Comparison of ENCODE assay signal across 9 cellular contexts in genomic region chr19:48588670-48589399, GRCh38. TPM values are rescaled to one million over a fixed set of nuclear protein-coding genes. Genes with fewer than 3 reads are reported as not detected.
DNase-seq lines count a peak whose midpoint lies in the region; ATAC-seq and TF ChIP-seq lines count a peak whose summit lies in the region.
"Had no signal": no experiment of that assay in that cellular context is flagged by ENCODE, and none has a peak within 500 bp of the region (broad histone marks: within the 10 kb centered on the region; RNA-seq: fewer than 3 reads in every experiment).

No MANE protein-coding gene starts in this region.

- POLR2A ChIA-PET in CD8-positive, alpha-beta T cell (lab: Charles Lee) = interaction anchor here (0.6 to 2.1 kb wide), 3 partner anchors 20 to 128 kb away, joined by 3 to 5 read pairs (median 3); partner anchors contain the start of gene CA11

- H3K4me1 Mint-ChIP-seq in CD8-positive, alpha-beta T cell (ENCODE audit: low read depth) = peaks cover 22% of the 10 kb centered on the region
- peaks cover 9% of the 10 kb centered on the region for H3K4me1 Mint-ChIP-seq in endothelial cell (ENCODE audit: unreplicated experiment)
- H3K4me1 Mint-ChIP-seq in mesothelial cell of epicardium = peaks cover 12% of the 10 kb centered on the region

- peaks cover 4% of the 10 kb centered on the region for H3K27me3 Mint-ChIP-seq in CD8-positive, alpha-beta T cell (ENCODE audit: low read depth)
- H3K27me3 Mint-ChIP-seq in endothelial cell (ENCODE audit: unreplicated experiment) (peaks cover 5% of the 10 kb centered on the region), mesothelial cell of epicardium (ENCODE audit: low read depth) (peaks cover 5% of the 10 kb centered on the region)

- H3K36me3 ChIP-seq in CD8-positive, alpha-beta T cell (ENCODE audit: insufficient read depth, low read length) = no peaks in the 10 kb centered on the region

- no peaks in the 10 kb centered on the region for H3K9me3 Mint-ChIP-seq in CD8-positive, alpha-beta T cell
- H3K9me3 Mint-ChIP-seq in endothelial cell (ENCODE audit: unreplicated experiment) = no peaks in the 10 kb centered on the region
- peaks cover 3% of the 10 kb centered on the region for H3K9me3 Mint-ChIP-seq in mesothelial cell of epicardium

- H3K27ac ChIP-seq in CD8-positive, alpha-beta T cell (ENCODE audit: low read depth, low read length) = no peak overlapping the region

- DNase-seq in CD8-positive, alpha-beta T cell = peak; percentile 75 to 92 (median 84)
- DNase-seq in HS-5 (ENCODE audit: low read depth) (peak; percentile 59), NOMO-1 treated with dmso at 0.1 percent for 144 hours (lab: John Stamatoyannopoulos, UW; ENCODE audit: unreplicated experiment) (peak; percentile 73), endothelial cell (ENCODE audit: low spot score) (peak; percentile 94), mesothelial cell of epicardium (ENCODE audit: low spot score in 2 of 2, unreplicated experiment in 2 of 2) (peak; percentile 90 to 98)
- DNase-seq in activated CD8-positive, alpha-beta memory T cell treated with anti-CD3 and anti-CD28 coated beads, Interleukin-2, amount 50 U/mL, for 1 hour (ENCODE audit: extremely low read depth) = peak; percentile 63
- peak; percentile 79 for DNase-seq in stimulated activated CD8-positive, alpha-beta memory T cell treated with anti-CD3 and anti-CD28 coated beads, Interleukin-15, amount 100 ng/mL, for 24 hours (ENCODE audit: low read depth)

- TF ChIP-seq CTCF in CD8-positive, alpha-beta T cell (IDR thresholded peaks at IDR 0.05) = peak; percentile 92
- peak; percentile 94 for TF ChIP-seq CTCF in endothelial cell (IDR thresholded peaks at IDR 0.05; ENCODE audit: unreplicated experiment)
- peak; percentile 92 for TF ChIP-seq CTCF in mesothelial cell of epicardium (IDR thresholded peaks at IDR 0.05; ENCODE audit: unreplicated experiment)

- H3K9me3 ChIP-seq in CD8-positive, alpha-beta T cell (ENCODE audit: low read length) = no peaks in the 10 kb centered on the region

- no peaks in the 10 kb centered on the region for H3K27me3 ChIP-seq in CD8-positive, alpha-beta T cell (ENCODE audit: insufficient read depth, low read length)

- CTCF ChIA-PET in CD8-positive, alpha-beta T cell (lab: Charles Lee) = interaction anchor here (0.6 to 4.7 kb wide), 18 partner anchors 9 to 320 kb away, joined by 3 to 47 read pairs (median 4); partner anchors contain the start of genes FAM83E, RPL18, SPACA4 and SPHK2

- peak overlapping the region; percentile 83 for H3K4me3 Mint-ChIP-seq in CD8-positive, alpha-beta T cell
- H3K4me3 Mint-ChIP-seq in endothelial cell (ENCODE audit: unreplicated experiment) (peak overlapping the region; percentile 47), mesothelial cell of epicardium (peak overlapping the region; percentile 72)

- peak; percentile 89 for ATAC-seq in CD8-positive, alpha-beta T cell
- ATAC-seq in GM18502 (IDR thresholded peaks at IDR 0.05; ENCODE audit: poor library complexity, unreplicated experiment) = no peak

- intact Hi-C loops in CD8-positive, alpha-beta T cell (cut with DNase I, micrococcal nuclease) = loop anchor here (1.0 to 10.0 kb wide), 4 partner anchors 20 to 322 kb away; no protein-coding TSS in a partner anchor

- H3K4me3 ChIP-seq in CD8-positive, alpha-beta T cell (ENCODE audit: low read depth, low read length) = peak overlapping the region; percentile 56

- no peaks in the 10 kb centered on the region for H3K36me3 Mint-ChIP-seq in CD8-positive, alpha-beta T cell
- H3K36me3 Mint-ChIP-seq in endothelial cell (ENCODE audit: low read depth, unreplicated experiment) = no peaks in the 10 kb centered on the region
- H3K36me3 Mint-ChIP-seq in mesothelial cell of epicardium = no peaks in the 10 kb centered on the region

- peaks cover 7% of the 10 kb centered on the region for H3K4me1 ChIP-seq in CD8-positive, alpha-beta T cell (ENCODE audit: insufficient read depth, low read length)

- peak overlapping the region; percentile 70 for H3K27ac Mint-ChIP-seq in CD8-positive, alpha-beta T cell
- H3K27ac Mint-ChIP-seq in endothelial cell (ENCODE audit: unreplicated experiment) (no peak overlapping the region), mesothelial cell of epicardium (peak overlapping the region; percentile 44)

RNA-seq across cellular contexts. Expression of gene SPACA4, which starts 17.7 kb away (rescaled TPM):
- not detected for total RNA-seq in CD8-positive, alpha-beta T cell
- not detected for total RNA-seq in endothelial cell (ENCODE audit: unreplicated experiment)
- not detected in 3 replicates for total RNA-seq in mesothelial cell of epicardium
- total RNA-seq: T-helper 2 cell treated with Interferon-gamma antibody and Interleukin-4, amounts not matched to agents 100 ng/mL and 5 ng/mL, for 36 hours had no signal

RNA-seq across cellular contexts. Expression of gene FAM83E, which starts 26.0 kb away (rescaled TPM):
- 1 to 10 TPM; 2.5 to 3.1 TPM for total RNA-seq in CD8-positive, alpha-beta T cell
- 0.64 TPM for total RNA-seq in endothelial cell (ENCODE audit: unreplicated experiment)
- 2.5 to 3.9 TPM (median 3.7 TPM) in 3 replicates for total RNA-seq in mesothelial cell of epicardium

RNA-seq across cellular contexts. Expression of gene RPL18, which starts 30.1 kb away (rescaled TPM):
- total RNA-seq in CD8-positive, alpha-beta T cell = 1,000 to 10,000 TPM; 2,604 to 2,657 TPM
- 1,683 TPM for total RNA-seq in endothelial cell (ENCODE audit: unreplicated experiment)
- total RNA-seq in mesothelial cell of epicardium = 1,586 to 1,657 TPM (median 1,644 TPM) in 3 replicates

RNA-seq across cellular contexts. Expression of gene SPHK2, which starts 30.5 kb away (rescaled TPM):
- total RNA-seq in CD8-positive, alpha-beta T cell = 10 to 100 TPM; 15.6 to 17.6 TPM
- total RNA-seq in endothelial cell (ENCODE audit: unreplicated experiment) = 24.7 TPM
- total RNA-seq in mesothelial cell of epicardium = 25.3 to 28.6 TPM (median 27.7 TPM) in 3 replicates

RNA-seq across cellular contexts. Expression of gene SULT2B1, which starts 36.9 kb away (rescaled TPM):
- not detected for total RNA-seq in CD8-positive, alpha-beta T cell
- total RNA-seq in endothelial cell (ENCODE audit: unreplicated experiment) (0.62 TPM), mesothelial cell of epicardium (0.64 to 0.79 TPM (median 0.74 TPM) in 3 replicates)
